In the genomic region with DNA sequence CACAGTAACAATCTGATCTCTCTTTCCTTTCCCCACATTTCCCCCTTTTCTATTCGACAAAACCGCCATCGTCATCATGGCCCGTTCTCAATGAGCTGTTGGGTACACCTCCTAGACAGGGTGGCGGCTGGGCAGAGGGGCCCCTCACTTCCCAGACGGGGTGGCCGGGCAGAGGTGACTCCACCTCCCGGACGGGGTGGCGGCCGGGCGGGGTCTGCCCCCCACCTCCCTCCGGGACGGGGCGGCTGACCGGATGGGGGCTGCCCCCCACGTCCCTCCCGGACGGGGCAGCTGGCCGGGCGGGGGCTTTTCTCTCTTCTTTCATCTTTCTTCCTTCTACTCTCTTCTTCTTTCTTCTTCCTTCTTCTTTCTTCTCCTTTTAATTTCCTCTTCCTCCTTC, we compare ENCODE assay signal across 1 cellular context.
TF ChIP-seq lines count a peak whose summit lies in the region.

No MANE protein-coding gene starts in this region.

TF ChIP-seq in GM23338, 12 proteins besides CTCF, POLR2A, EP300 and RAD21 (continued from another document):
- TF ChIP-seq REST (IDR thresholded peaks at IDR 0.05; ENCODE audit: unreplicated experiment) (no peak), EZH2 (IDR thresholded peaks at IDR 0.05; ENCODE audit: low read depth, unreplicated experiment) (no peak)
- TF ChIP-seq, protein P1, sequence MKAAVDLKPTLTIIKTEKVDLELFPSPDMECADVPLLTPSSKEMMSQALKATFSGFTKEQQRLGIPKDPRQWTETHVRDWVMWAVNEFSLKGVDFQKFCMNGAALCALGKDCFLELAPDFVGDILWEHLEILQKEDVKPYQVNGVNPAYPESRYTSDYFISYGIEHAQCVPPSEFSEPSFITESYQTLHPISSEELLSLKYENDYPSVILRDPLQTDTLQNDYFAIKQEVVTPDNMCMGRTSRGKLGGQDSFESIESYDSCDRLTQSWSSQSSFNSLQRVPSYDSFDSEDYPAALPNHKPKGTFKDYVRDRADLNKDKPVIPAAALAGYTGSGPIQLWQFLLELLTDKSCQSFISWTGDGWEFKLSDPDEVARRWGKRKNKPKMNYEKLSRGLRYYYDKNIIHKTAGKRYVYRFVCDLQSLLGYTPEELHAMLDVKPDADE (IDR thresholded peaks at IDR 0.05) = no peak
